Comparison of ENCODE assay signal across 16 cellular contexts in genomic region chr5:177596775-177597238, GRCh38. TPM values are rescaled to one million over a fixed set of nuclear protein-coding genes. Genes with fewer than 3 reads are reported as not detected.
DNase-seq lines count a peak whose midpoint lies in the region; ATAC-seq, FAIRE-seq and TF ChIP-seq lines count a peak whose summit lies in the region.
"Had no signal": no experiment of that assay in that cellular context is flagged by ENCODE, and none has a peak within 500 bp of the region (broad histone marks: within the 10 kb centered on the region; RNA-seq: fewer than 3 reads in every experiment).

No MANE protein-coding gene starts in this region.

- H3K4me1 ChIP-seq in GM12878 (ENCODE audit: control insufficient read depth, insufficient read depth, low read length) = peaks cover 11% of the 10 kb centered on the region

- no peaks in the 10 kb centered on the region for H3K27me3 Mint-ChIP-seq in activated CD8-positive, alpha-beta T cell treated with anti-CD3 and anti-CD28 coated beads for 36 hours
- H3K27me3 Mint-ChIP-seq in activated CD8-positive, alpha-beta T cell treated with anti-CD3 and anti-CD28 coated beads, Interleukin-2, amount 10 ng/mL, durations not matched to agents 7 days and 5 days (ENCODE audit: low read depth) = no peaks in the 10 kb centered on the region
- peaks cover 17% of the 10 kb centered on the region for H3K27me3 Mint-ChIP-seq in neural crest cell (ENCODE audit: low read depth)

- H3K36me3 ChIP-seq in GM12878 (ENCODE audit: control insufficient read depth in 2 of 2, insufficient read depth in 2 of 2, low read length in 1 of 2) = peaks cover 14 to 30% of the 10 kb centered on the region in 2 experiments; a peak in 3 of 4 replicates

- SMC1A ChIA-PET in GM12878 (lab: Charles Lee; ENCODE audit: uncharacterized antibody, unreplicated experiment) = no interaction called here

- H3K4me2 ChIP-seq in GM12878 (ENCODE audit: control insufficient read depth, insufficient read depth) = no peak overlapping the region

- H3K4me3 ChIP-seq in GM12878 = no peak overlapping the region

- intact Hi-C loops in activated CD8-positive, alpha-beta T cell treated with anti-CD3 and anti-CD28 coated beads for 36 hours (cut with micrococcal nuclease) = no loop called here
- intact Hi-C loops in GM12878 (cut with micrococcal nuclease; ENCODE audit: unreplicated experiment) (loop anchor here (10.0 kb wide), 1 partner anchor 292 kb away; the partner anchor contains the start of genes PRELID1 and RAB24), Right ventricle myocardium superior (cut with DNase I) (no loop called here)

- no peaks in the 10 kb centered on the region for H3K9me3 ChIP-seq in GM12878 (replicated peaks; ENCODE audit: control insufficient read depth, insufficient read depth, low read length)

- CTCF ChIA-PET in activated CD8-positive, alpha-beta T cell treated with anti-CD3 and anti-CD28 coated beads for 36 hours (lab: Charles Lee) = no interaction called here
- CTCF ChIA-PET in activated CD8-positive, alpha-beta T cell treated with anti-CD3 and anti-CD28 coated beads, Interleukin-2, amount 10 ng/mL, durations not matched to agents 7 days and 5 days (lab: Charles Lee) = no interaction called here
- CTCF ChIA-PET in GM12878 (lab: Yijun Ruan, JAX) = no interaction called here

- H3K4me1 Mint-ChIP-seq in activated CD8-positive, alpha-beta T cell treated with anti-CD3 and anti-CD28 coated beads for 36 hours (ENCODE audit: low read depth) = peaks cover 39% of the 10 kb centered on the region
- peaks cover 37% of the 10 kb centered on the region for H3K4me1 Mint-ChIP-seq in activated CD8-positive, alpha-beta T cell treated with anti-CD3 and anti-CD28 coated beads, Interleukin-2, amount 10 ng/mL, durations not matched to agents 7 days and 5 days (ENCODE audit: low read depth)
- peaks cover 33% of the 10 kb centered on the region for H3K4me1 Mint-ChIP-seq in neural crest cell

- H2AFZ ChIP-seq in GM12878 (ENCODE audit: control insufficient read depth, low read depth, low read length) = no peak overlapping the region

- H3K9me3 Mint-ChIP-seq in activated CD8-positive, alpha-beta T cell treated with anti-CD3 and anti-CD28 coated beads for 36 hours = no peaks in the 10 kb centered on the region
- H3K9me3 Mint-ChIP-seq in activated CD8-positive, alpha-beta T cell treated with anti-CD3 and anti-CD28 coated beads, Interleukin-2, amount 10 ng/mL, durations not matched to agents 7 days and 5 days (ENCODE audit: insufficient read depth) = no peaks in the 10 kb centered on the region
- no peaks in the 10 kb centered on the region for H3K9me3 Mint-ChIP-seq in neural crest cell
- H3K9me3 Mint-ChIP-seq: HFFc6 had no signal

- FAIRE-seq in GM12878 (lab: Jason Lieb, UNC) = no peak

- peaks cover 34% of the 10 kb centered on the region for H3K79me2 ChIP-seq in GM12878 (ENCODE audit: control insufficient read depth, insufficient read depth, low read length)

- TF ChIP-seq RAD21 in GM12878 (IDR thresholded peaks at IDR 0.05; ENCODE audit: insufficient read depth, low read depth, low read length) = no peak

- H4K20me1 ChIP-seq in GM12878 (ENCODE audit: control insufficient read depth, insufficient read depth) = no peaks in the 10 kb centered on the region

- ATAC-seq in activated CD8-positive, alpha-beta T cell treated with anti-CD3 and anti-CD28 coated beads for 36 hours = no peak
- ATAC-seq in activated CD8-positive, alpha-beta T cell treated with anti-CD3 and anti-CD28 coated beads, Interleukin-2, amount 10 ng/mL, durations not matched to agents 7 days and 5 days = no peak
- ATAC-seq in GM12878 (no peak), Right ventricle myocardium superior (ENCODE audit: poor library complexity) (no peak)

- H3K27me3 ChIP-seq in GM12878 (replicated peaks in 1 of 2; ENCODE audit: control insufficient read depth in 2 of 2, insufficient read depth in 2 of 2, low read length in 1 of 2) = no peaks in the 10 kb centered on the region

- no peak overlapping the region for H3K27ac ChIP-seq in GM12878 (ENCODE audit: control insufficient read depth, insufficient read depth)

- no peak overlapping the region for H3K4me3 Mint-ChIP-seq in activated CD8-positive, alpha-beta T cell treated with anti-CD3 and anti-CD28 coated beads for 36 hours
- no peak overlapping the region for H3K4me3 Mint-ChIP-seq in activated CD8-positive, alpha-beta T cell treated with anti-CD3 and anti-CD28 coated beads, Interleukin-2, amount 10 ng/mL, durations not matched to agents 7 days and 5 days
- peak overlapping the region; percentile 19 for H3K4me3 Mint-ChIP-seq in neural crest cell
- H3K4me3 Mint-ChIP-seq: HFFc6 had no signal

- H3K27ac Mint-ChIP-seq in activated CD8-positive, alpha-beta T cell treated with anti-CD3 and anti-CD28 coated beads for 36 hours = peak overlapping the region; percentile 59
- no peak overlapping the region for H3K27ac Mint-ChIP-seq in activated CD8-positive, alpha-beta T cell treated with anti-CD3 and anti-CD28 coated beads, Interleukin-2, amount 10 ng/mL, durations not matched to agents 7 days and 5 days
- H3K27ac Mint-ChIP-seq in neural crest cell (ENCODE audit: unreplicated experiment) = no peak overlapping the region

- TF ChIP-seq POLR2A in GM12878 (IDR thresholded peaks at IDR 0.05; ENCODE audit: low read depth, low read length) = peak; percentile 2; the same call in 1 of the 2 replicates

- POLR2A ChIA-PET in activated CD8-positive, alpha-beta T cell treated with anti-CD3 and anti-CD28 coated beads for 36 hours (lab: Charles Lee) = interaction anchor here (0.7 kb wide), 1 partner anchor 1437 kb away, joined by 3 read pairs; no protein-coding TSS in a partner anchor
- POLR2A ChIA-PET in activated CD8-positive, alpha-beta T cell treated with anti-CD3 and anti-CD28 coated beads, Interleukin-2, amount 10 ng/mL, durations not matched to agents 7 days and 5 days (lab: Charles Lee) = interaction anchor here (0.6 kb wide), 1 partner anchor 1022 kb away, joined by 3 read pairs; no protein-coding TSS in a partner anchor
- POLR2A ChIA-PET in GM12878 (lab: Charles Lee) = interaction anchor here (0.7 kb wide), 1 partner anchor 47 kb away, joined by 4 read pairs; no protein-coding TSS in a partner anchor

- RAD21 ChIA-PET in GM12878 (lab: Charles Lee; ENCODE audit: unreplicated experiment) = no interaction called here

- in situ Hi-C loops in GM12878 (cut with MboI) = no loop called here

- no peak for DNase-seq in activated CD8-positive, alpha-beta T cell treated with anti-CD3 and anti-CD28 coated beads for 36 hours
- no peak for DNase-seq in activated CD8-positive, alpha-beta T cell treated with anti-CD3 and anti-CD28 coated beads, Interleukin-2, amount 10 ng/mL, durations not matched to agents 7 days and 5 days
- DNase-seq in MV-4-11 (lab: John Stamatoyannopoulos, UW) (peak; percentile 12), GM12878 (ENCODE audit: low read depth, low spot score) (no peak), neural crest cell (ENCODE audit: low read depth, low spot score) (no peak), COLO668 (lab: John Stamatoyannopoulos, UW; ENCODE audit: unreplicated experiment) (no peak), Right ventricle myocardium superior (no peak)
- no peak for DNase-seq in activated CD4-positive, CD25-positive, alpha-beta regulatory T cell (lab: John Stamatoyannopoulos, UW)
- DNase-seq: 8988T, H7, HFFc6, KBM-7, NCI-H1105 treated with DMSO at 0.1 percent for 48 hours, NCI-H1694, NCI-H510A, NCI-H748 treated with DMSO at 0.1 percent for 48 hours had no signal

- TF ChIP-seq CTCF in activated CD8-positive, alpha-beta T cell treated with anti-CD3 and anti-CD28 coated beads for 36 hours (IDR thresholded peaks at IDR 0.05) = no peak
- TF ChIP-seq CTCF in GM12878 (IDR thresholded peaks at IDR 0.05 in 2 of 3, conservative IDR thresholded peaks at IDR 0.05 in 1 of 3; ENCODE audit: control insufficient read depth in 2 of 3, extremely low read depth in 1 of 3, insufficient read depth in 1 of 3, low read depth in 3 of 3, low read length in 3 of 3) (no peak), neural crest cell (conservative IDR thresholded peaks at IDR 0.05) (no peak)

- no peak for TF ChIP-seq EP300 in GM12878 (IDR thresholded peaks at IDR 0.05; ENCODE audit: borderline replicate concordance in 1 of 2, control insufficient read depth in 1 of 2, low read depth in 2 of 2, low read length in 2 of 2)

- 100% methylated on average over 2 of the region's 2 CpGs for WGBS in GM12878 (ENCODE audit: insufficient coverage, insufficient replicate concordance, low lambda C conversion rate, missing lambda C conversion rate)

- no peak overlapping the region for H3K9ac ChIP-seq in GM12878 (ENCODE audit: control insufficient read depth, insufficient read depth, low read length)

- H3K36me3 Mint-ChIP-seq in activated CD8-positive, alpha-beta T cell treated with anti-CD3 and anti-CD28 coated beads for 36 hours (ENCODE audit: low read depth) = peaks cover 53% of the 10 kb centered on the region
- peaks cover 41% of the 10 kb centered on the region for H3K36me3 Mint-ChIP-seq in activated CD8-positive, alpha-beta T cell treated with anti-CD3 and anti-CD28 coated beads, Interleukin-2, amount 10 ng/mL, durations not matched to agents 7 days and 5 days (ENCODE audit: low read depth)
- peaks cover 7% of the 10 kb centered on the region for H3K36me3 Mint-ChIP-seq in neural crest cell (ENCODE audit: low read depth)

- BruUV-seq in GM12878 (replicated peaks; lab: Mats Ljungman, UMichigan) = no TSS peak

RNA-seq across cellular contexts. Expression of gene B4GALT7, which starts 3.1 kb away (rescaled TPM):
- 10 to 100 TPM; 19.3 to 21.9 TPM for total RNA-seq in activated CD8-positive, alpha-beta T cell treated with anti-CD3 and anti-CD28 coated beads for 36 hours
- 10 to 100 TPM; 17.3 to 19.5 TPM for total RNA-seq in activated CD8-positive, alpha-beta T cell treated with anti-CD3 and anti-CD28 coated beads, Interleukin-2, amount 10 ng/mL, durations not matched to agents 7 days and 5 days
- total RNA-seq in GM12878 (2013; cell fraction: nucleolus; rRNA removed) = 26.8 and 28.4 TPM in 2 replicates
- total RNA-seq in GM12878 (2014; rRNA removed) = 22.9 and 23.2 TPM in 2 replicates
- 8.4 and 9.8 TPM in 2 replicates for total RNA-seq in GM12878 (2014; rRNA removed; fragmentation: Illumina TruSeq; extraction: Trizol)
- 22.5 and 23.6 TPM in 2 replicates for total RNA-seq in GM12878 (2021)
- polyA plus RNA-seq in GM12878 (2011; ENCODE audit: low read depth) = 10.5 TPM
- polyA plus RNA-seq in GM12878 (2011; rRNA removed) = 3.1 and 7.2 TPM in 2 replicates
- 11.3 and 16.8 TPM in 2 replicates for polyA plus RNA-seq in GM12878 (2011; cell fraction: cytosol; rRNA removed)
- 28.7 and 28.9 TPM in 2 replicates for polyA plus RNA-seq in GM12878 (2011; cell fraction: nucleus; rRNA removed)
- 17.3 and 18.5 TPM in 2 replicates for polyA plus RNA-seq in GM12878 (2012)
- polyA plus RNA-seq in GM12878 (2014; fragmentation: Illumina TruSeq; extraction: Trizol) = 2.4 and 8.3 TPM in 2 replicates
- 1 to 10 TPM in 1 of 2 experiments, under 1 TPM in 1; 0.34 to 2.3 TPM for polyA plus RNA-seq in GM12878 (2014; fragmentation: Nextera tagmentation; extraction: Ambion mirVana)
- polyA plus RNA-seq in GM12878 (2014; rRNA removed) = 23.2 and 24.5 TPM in 2 replicates
- 10 to 100 TPM; 25.9 to 27.3 TPM for polyA plus RNA-seq in GM12878 (2016; fragmentation: Nextera tagmentation; extraction: Ambion mirVana)
- 6.2 and 11.6 TPM in 2 replicates for polyA minus RNA-seq in GM12878 (2011; rRNA and poly(A)+ RNA removed)
- 4.4 and 4.5 TPM in 2 replicates for polyA minus RNA-seq in GM12878 (2011; cell fraction: cytosol; rRNA and poly(A)+ RNA removed)
- 10.5 and 17.5 TPM in 2 replicates for polyA minus RNA-seq in GM12878 (2011; cell fraction: nucleus; rRNA and poly(A)+ RNA removed)
- 30.0 and 30.1 TPM in 2 replicates for total RNA-seq in neural crest cell
- total RNA-seq in Right ventricle myocardium superior = 12.9 TPM

RNA-seq across cellular contexts. Expression of gene TMED9, which starts 4.8 kb away (rescaled TPM):
- 100 to 1,000 TPM; 118 to 120 TPM for total RNA-seq in activated CD8-positive, alpha-beta T cell treated with anti-CD3 and anti-CD28 coated beads for 36 hours
- total RNA-seq in activated CD8-positive, alpha-beta T cell treated with anti-CD3 and anti-CD28 coated beads, Interleukin-2, amount 10 ng/mL, durations not matched to agents 7 days and 5 days = 100 to 1,000 TPM; 104 to 109 TPM
- total RNA-seq in GM12878 (2013; cell fraction: nucleolus; rRNA removed) = 67.6 and 67.8 TPM in 2 replicates
- total RNA-seq in GM12878 (2014; rRNA removed) (36.2 and 44.8 TPM in 2 replicates), GM12878 (2014; rRNA removed; fragmentation: Illumina TruSeq; extraction: Trizol) (40.3 and 44.9 TPM in 2 replicates), GM12878 (2021) (121 and 127 TPM in 2 replicates), neural crest cell (108 and 113 TPM in 2 replicates), Right ventricle myocardium superior (61.0 TPM)
- 76.7 TPM for polyA plus RNA-seq in GM12878 (2011; ENCODE audit: low read depth)
- polyA plus RNA-seq in GM12878 (2011; rRNA removed) (96.0 and 138 TPM in 2 replicates), GM12878 (2014; fragmentation: Illumina TruSeq; extraction: Trizol) (41.8 and 89.6 TPM in 2 replicates), GM12878 (2014; fragmentation: Nextera tagmentation; extraction: Ambion mirVana) (10 to 100 TPM; 35.7 to 46.6 TPM), GM12878 (2014; rRNA removed) (144 and 157 TPM in 2 replicates), GM12878 (2016; fragmentation: Nextera tagmentation; extraction: Ambion mirVana) (100 to 1,000 TPM; 125 to 136 TPM)
- 152 and 160 TPM in 2 replicates for polyA plus RNA-seq in GM12878 (2011; cell fraction: cytosol; rRNA removed)
- polyA plus RNA-seq in GM12878 (2011; cell fraction: nucleus; rRNA removed) = 55.1 and 67.2 TPM in 2 replicates
- 162 and 175 TPM in 2 replicates for polyA plus RNA-seq in GM12878 (2012)
- polyA minus RNA-seq in GM12878 (2011; rRNA and poly(A)+ RNA removed) = 130 and 153 TPM in 2 replicates
- polyA minus RNA-seq in GM12878 (2011; cell fraction: cytosol; rRNA and poly(A)+ RNA removed) = 29.7 and 39.8 TPM in 2 replicates
- polyA minus RNA-seq in GM12878 (2011; cell fraction: nucleus; rRNA and poly(A)+ RNA removed) = 32.4 and 35.7 TPM in 2 replicates

RNA-seq across cellular contexts. Expression of gene FAM193B, which starts 42.4 kb away (rescaled TPM):
- 10 to 100 TPM; 71.4 to 76.7 TPM for total RNA-seq in activated CD8-positive, alpha-beta T cell treated with anti-CD3 and anti-CD28 coated beads for 36 hours
- total RNA-seq in activated CD8-positive, alpha-beta T cell treated with anti-CD3 and anti-CD28 coated beads, Interleukin-2, amount 10 ng/mL, durations not matched to agents 7 days and 5 days = 100 to 1,000 TPM in 1 of 2 experiments, 10 to 100 TPM in 1; 95.8 to 105 TPM
- 77.1 and 93.7 TPM in 2 replicates for total RNA-seq in GM12878 (2013; cell fraction: nucleolus; rRNA removed)
- total RNA-seq in GM12878 (2014; rRNA removed) (29.3 and 32.4 TPM in 2 replicates), GM12878 (2014; rRNA removed; fragmentation: Illumina TruSeq; extraction: Trizol) (22.6 and 26.2 TPM in 2 replicates), GM12878 (2021) (34.3 and 47.0 TPM in 2 replicates), neural crest cell (96.3 and 98.4 TPM in 2 replicates), Right ventricle myocardium superior (23.2 TPM)
- 40.4 TPM for polyA plus RNA-seq in GM12878 (2011; ENCODE audit: low read depth)
- polyA plus RNA-seq in GM12878 (2011; rRNA removed) (26.7 and 37.8 TPM in 2 replicates), GM12878 (2014; fragmentation: Illumina TruSeq; extraction: Trizol) (10.7 and 27.6 TPM in 2 replicates), GM12878 (2014; fragmentation: Nextera tagmentation; extraction: Ambion mirVana) (10 to 100 TPM in 1 of 2 experiments, 1 to 10 TPM in 1; 3.3 to 11.1 TPM), GM12878 (2014; rRNA removed) (44.1 and 51.8 TPM in 2 replicates), GM12878 (2016; fragmentation: Nextera tagmentation; extraction: Ambion mirVana) (10 to 100 TPM in 1 of 2 experiments, 1 to 10 TPM in 1; 9.0 to 14.5 TPM)
- polyA plus RNA-seq in GM12878 (2011; cell fraction: cytosol; rRNA removed) = 33.1 and 39.8 TPM in 2 replicates
- polyA plus RNA-seq in GM12878 (2011; cell fraction: nucleus; rRNA removed) = 225 and 240 TPM in 2 replicates
- 50.5 and 58.2 TPM in 2 replicates for polyA plus RNA-seq in GM12878 (2012)
- polyA minus RNA-seq in GM12878 (2011; rRNA and poly(A)+ RNA removed) = 11.3 and 19.0 TPM in 2 replicates
- 10.3 and 14.2 TPM in 2 replicates for polyA minus RNA-seq in GM12878 (2011; cell fraction: cytosol; rRNA and poly(A)+ RNA removed)
- polyA minus RNA-seq in GM12878 (2011; cell fraction: nucleus; rRNA and poly(A)+ RNA removed) = 25.0 and 38.2 TPM in 2 replicates
